2 cellular contexts compared by ENCODE assay signal in the genomic region with DNA sequence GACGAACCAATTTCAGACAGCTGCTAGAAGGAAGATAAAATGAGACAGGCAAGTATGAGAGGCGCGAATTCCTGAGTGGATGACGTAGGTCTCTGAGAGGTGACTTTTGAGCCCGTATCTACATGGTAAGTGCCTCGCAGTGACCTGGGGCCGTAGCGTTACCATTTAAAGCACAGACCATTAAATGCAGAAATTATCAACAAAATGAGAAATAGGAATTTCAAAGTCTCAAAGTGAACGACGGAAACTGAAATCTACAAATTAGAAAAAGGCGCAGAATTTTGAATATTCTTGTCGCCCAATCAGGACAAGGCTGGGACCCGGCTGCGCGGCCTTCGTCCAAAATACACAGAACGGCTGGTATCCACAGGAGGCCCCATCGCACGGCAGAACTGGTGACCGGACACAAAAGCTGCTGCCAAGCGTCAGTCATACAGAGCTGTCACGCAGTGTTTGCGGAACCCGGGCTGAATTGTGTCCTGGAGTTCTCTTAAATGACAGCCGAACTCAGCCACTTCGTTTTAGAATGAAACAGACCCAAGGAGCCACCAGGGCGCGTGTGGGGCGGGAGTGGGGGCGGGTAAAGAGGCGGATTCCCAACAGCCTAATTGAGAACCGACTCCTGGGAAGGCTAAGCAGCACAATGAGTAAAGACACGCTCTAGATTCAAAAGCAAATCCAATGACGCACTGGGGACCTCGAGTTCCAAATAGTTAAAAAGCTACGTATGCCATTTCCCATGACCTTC.
TF ChIP-seq lines count a peak whose summit lies in the region.

No MANE protein-coding gene starts in this region.

TF ChIP-seq in HEK293, 187 proteins besides CTCF, POLR2A, EP300 and RAD21 (continued from another document and continues in another):
- TF ChIP-seq, protein P1, sequence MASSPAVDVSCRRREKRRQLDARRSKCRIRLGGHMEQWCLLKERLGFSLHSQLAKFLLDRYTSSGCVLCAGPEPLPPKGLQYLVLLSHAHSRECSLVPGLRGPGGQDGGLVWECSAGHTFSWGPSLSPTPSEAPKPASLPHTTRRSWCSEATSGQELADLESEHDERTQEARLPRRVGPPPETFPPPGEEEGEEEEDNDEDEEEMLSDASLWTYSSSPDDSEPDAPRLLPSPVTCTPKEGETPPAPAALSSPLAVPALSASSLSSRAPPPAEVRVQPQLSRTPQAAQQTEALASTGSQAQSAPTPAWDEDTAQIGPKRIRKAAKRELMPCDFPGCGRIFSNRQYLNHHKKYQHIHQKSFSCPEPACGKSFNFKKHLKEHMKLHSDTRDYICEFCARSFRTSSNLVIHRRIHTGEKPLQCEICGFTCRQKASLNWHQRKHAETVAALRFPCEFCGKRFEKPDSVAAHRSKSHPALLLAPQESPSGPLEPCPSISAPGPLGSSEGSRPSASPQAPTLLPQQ (tag by site-specific recombination; IDR thresholded peaks at IDR 0.05), result 0 out of 2 replicates have a peak, but pooled peaks have one; percentile 44
- TF ChIP-seq ZNF324 (tag by site-specific recombination; IDR thresholded peaks at IDR 0.05) (no peak; the same call in 1 of the 2 replicates), ZNF791 (tag by site-specific recombination; IDR thresholded peaks at IDR 0.05) (no peak), ZNF239 (tag by site-specific recombination; IDR thresholded peaks at IDR 0.05) (no peak), ZSCAN23 (tag by site-specific recombination; IDR thresholded peaks at IDR 0.05) (no peak), SCRT1 (tag by site-specific recombination; IDR thresholded peaks at IDR 0.05; ENCODE audit: borderline replicate concordance) (no peak), SP7 (tag by site-specific recombination; IDR thresholded peaks at IDR 0.05) (no peak), TRIM28 (IDR thresholded peaks at IDR 0.05; ENCODE audit: borderline replicate concordance, low read length) (no peak), GLI4 (tag by site-specific recombination; IDR thresholded peaks at IDR 0.05) (no peak), ZNF792 (tag by site-specific recombination; IDR thresholded peaks at IDR 0.05) (0 out of 2 replicates have a peak, but pooled peaks have one; percentile 23), ZBTB20 (tag by site-specific recombination; IDR thresholded peaks at IDR 0.05) (peak; percentile 83), ZNF157 (tag by site-specific recombination; IDR thresholded peaks at IDR 0.05) (no peak), ZNF404 (tag by site-specific recombination; IDR thresholded peaks at IDR 0.05) (no peak), ZNF10 (tag by site-specific recombination; IDR thresholded peaks at IDR 0.05) (no peak), BCL11B (tag by site-specific recombination; IDR thresholded peaks at IDR 0.05; ENCODE audit: low read depth) (no peak), ZFP3 (tag by site-specific recombination; IDR thresholded peaks at IDR 0.05; ENCODE audit: low read depth) (no peak), ZNF555 (tag by site-specific recombination; conservative IDR thresholded peaks at IDR 0.05) (no peak), ZXDB (tag by site-specific recombination; IDR thresholded peaks at IDR 0.05) (peak; percentile 66), ZNF549 (tag by site-specific recombination; IDR thresholded peaks at IDR 0.05) (no peak), ZNF433 (tag by site-specific recombination; IDR thresholded peaks at IDR 0.05; ENCODE audit: low read depth) (no peak)
- TF ChIP-seq, protein P2, sequence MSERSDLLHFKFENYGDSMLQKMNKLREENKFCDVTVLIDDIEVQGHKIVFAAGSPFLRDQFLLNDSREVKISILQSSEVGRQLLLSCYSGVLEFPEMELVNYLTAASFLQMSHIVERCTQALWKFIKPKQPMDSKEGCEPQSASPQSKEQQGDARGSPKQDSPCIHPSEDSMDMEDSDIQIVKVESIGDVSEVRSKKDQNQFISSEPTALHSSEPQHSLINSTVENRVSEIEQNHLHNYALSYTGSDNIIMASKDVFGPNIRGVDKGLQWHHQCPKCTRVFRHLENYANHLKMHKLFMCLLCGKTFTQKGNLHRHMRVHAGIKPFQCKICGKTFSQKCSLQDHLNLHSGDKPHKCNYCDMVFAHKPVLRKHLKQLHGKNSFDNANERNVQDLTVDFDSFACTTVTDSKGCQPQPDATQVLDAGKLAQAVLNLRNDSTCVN (tag by site-specific recombination; optimal IDR thresholded peaks at IDR 0.05), result peak; percentile 23
- TF ChIP-seq, protein P3, sequence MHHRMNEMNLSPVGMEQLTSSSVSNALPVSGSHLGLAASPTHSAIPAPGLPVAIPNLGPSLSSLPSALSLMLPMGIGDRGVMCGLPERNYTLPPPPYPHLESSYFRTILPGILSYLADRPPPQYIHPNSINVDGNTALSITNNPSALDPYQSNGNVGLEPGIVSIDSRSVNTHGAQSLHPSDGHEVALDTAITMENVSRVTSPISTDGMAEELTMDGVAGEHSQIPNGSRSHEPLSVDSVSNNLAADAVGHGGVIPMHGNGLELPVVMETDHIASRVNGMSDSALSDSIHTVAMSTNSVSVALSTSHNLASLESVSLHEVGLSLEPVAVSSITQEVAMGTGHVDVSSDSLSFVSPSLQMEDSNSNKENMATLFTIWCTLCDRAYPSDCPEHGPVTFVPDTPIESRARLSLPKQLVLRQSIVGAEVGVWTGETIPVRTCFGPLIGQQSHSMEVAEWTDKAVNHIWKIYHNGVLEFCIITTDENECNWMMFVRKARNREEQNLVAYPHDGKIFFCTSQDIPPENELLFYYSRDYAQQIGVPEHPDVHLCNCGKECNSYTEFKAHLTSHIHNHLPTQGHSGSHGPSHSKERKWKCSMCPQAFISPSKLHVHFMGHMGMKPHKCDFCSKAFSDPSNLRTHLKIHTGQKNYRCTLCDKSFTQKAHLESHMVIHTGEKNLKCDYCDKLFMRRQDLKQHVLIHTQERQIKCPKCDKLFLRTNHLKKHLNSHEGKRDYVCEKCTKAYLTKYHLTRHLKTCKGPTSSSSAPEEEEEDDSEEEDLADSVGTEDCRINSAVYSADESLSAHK (tag by site-specific recombination; IDR thresholded peaks at IDR 0.05), result no peak
- TF ChIP-seq, protein P4, sequence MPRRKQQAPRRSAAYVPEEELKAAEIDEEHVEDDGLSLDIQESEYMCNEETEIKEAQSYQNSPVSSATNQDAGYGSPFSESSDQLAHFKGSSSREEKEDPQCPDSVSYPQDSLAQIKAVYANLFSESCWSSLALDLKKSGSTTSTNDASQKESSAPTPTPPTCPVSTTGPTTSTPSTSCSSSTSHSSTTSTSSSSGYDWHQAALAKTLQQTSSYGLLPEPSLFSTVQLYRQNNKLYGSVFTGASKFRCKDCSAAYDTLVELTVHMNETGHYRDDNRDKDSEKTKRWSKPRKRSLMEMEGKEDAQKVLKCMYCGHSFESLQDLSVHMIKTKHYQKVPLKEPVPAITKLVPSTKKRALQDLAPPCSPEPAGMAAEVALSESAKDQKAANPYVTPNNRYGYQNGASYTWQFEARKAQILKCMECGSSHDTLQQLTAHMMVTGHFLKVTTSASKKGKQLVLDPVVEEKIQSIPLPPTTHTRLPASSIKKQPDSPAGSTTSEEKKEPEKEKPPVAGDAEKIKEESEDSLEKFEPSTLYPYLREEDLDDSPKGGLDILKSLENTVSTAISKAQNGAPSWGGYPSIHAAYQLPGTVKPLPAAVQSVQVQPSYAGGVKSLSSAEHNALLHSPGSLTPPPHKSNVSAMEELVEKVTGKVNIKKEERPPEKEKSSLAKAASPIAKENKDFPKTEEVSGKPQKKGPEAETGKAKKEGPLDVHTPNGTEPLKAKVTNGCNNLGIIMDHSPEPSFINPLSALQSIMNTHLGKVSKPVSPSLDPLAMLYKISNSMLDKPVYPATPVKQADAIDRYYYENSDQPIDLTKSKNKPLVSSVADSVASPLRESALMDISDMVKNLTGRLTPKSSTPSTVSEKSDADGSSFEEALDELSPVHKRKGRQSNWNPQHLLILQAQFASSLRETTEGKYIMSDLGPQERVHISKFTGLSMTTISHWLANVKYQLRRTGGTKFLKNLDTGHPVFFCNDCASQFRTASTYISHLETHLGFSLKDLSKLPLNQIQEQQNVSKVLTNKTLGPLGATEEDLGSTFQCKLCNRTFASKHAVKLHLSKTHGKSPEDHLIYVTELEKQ (tag by site-specific recombination; IDR thresholded peaks at IDR 0.05; ENCODE audit: borderline replicate concordance), result no peak

TF ChIP-seq in HepG2, 621 proteins besides CTCF, POLR2A, EP300 and RAD21 (continued from another document and continues in another):
- TF ChIP-seq, protein P5, sequence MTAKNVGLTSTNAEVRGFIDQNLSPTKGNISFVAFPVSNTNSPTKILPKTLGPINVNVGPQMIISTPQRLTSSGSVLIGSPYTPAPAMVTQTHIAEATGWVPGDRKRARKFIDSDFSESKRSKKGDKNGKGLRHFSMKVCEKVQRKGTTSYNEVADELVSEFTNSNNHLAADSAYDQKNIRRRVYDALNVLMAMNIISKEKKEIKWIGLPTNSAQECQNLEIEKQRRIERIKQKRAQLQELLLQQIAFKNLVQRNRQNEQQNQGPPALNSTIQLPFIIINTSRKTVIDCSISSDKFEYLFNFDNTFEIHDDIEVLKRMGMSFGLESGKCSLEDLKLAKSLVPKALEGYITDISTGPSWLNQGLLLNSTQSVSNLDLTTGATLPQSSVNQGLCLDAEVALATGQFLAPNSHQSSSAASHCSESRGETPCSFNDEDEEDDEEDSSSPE (CRISPR knock-in tag; IDR thresholded peaks at IDR 0.05), result peak; percentile 73; the same call in 1 of the 2 replicates
- TF ChIP-seq, protein P6, sequence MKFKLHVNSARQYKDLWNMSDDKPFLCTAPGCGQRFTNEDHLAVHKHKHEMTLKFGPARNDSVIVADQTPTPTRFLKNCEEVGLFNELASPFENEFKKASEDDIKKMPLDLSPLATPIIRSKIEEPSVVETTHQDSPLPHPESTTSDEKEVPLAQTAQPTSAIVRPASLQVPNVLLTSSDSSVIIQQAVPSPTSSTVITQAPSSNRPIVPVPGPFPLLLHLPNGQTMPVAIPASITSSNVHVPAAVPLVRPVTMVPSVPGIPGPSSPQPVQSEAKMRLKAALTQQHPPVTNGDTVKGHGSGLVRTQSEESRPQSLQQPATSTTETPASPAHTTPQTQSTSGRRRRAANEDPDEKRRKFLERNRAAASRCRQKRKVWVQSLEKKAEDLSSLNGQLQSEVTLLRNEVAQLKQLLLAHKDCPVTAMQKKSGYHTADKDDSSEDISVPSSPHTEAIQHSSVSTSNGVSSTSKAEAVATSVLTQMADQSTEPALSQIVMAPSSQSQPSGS (CRISPR knock-in tag; IDR thresholded peaks at IDR 0.05), result peak; percentile 31; the same call in 1 of the 2 replicates
- TF ChIP-seq, protein P7, sequence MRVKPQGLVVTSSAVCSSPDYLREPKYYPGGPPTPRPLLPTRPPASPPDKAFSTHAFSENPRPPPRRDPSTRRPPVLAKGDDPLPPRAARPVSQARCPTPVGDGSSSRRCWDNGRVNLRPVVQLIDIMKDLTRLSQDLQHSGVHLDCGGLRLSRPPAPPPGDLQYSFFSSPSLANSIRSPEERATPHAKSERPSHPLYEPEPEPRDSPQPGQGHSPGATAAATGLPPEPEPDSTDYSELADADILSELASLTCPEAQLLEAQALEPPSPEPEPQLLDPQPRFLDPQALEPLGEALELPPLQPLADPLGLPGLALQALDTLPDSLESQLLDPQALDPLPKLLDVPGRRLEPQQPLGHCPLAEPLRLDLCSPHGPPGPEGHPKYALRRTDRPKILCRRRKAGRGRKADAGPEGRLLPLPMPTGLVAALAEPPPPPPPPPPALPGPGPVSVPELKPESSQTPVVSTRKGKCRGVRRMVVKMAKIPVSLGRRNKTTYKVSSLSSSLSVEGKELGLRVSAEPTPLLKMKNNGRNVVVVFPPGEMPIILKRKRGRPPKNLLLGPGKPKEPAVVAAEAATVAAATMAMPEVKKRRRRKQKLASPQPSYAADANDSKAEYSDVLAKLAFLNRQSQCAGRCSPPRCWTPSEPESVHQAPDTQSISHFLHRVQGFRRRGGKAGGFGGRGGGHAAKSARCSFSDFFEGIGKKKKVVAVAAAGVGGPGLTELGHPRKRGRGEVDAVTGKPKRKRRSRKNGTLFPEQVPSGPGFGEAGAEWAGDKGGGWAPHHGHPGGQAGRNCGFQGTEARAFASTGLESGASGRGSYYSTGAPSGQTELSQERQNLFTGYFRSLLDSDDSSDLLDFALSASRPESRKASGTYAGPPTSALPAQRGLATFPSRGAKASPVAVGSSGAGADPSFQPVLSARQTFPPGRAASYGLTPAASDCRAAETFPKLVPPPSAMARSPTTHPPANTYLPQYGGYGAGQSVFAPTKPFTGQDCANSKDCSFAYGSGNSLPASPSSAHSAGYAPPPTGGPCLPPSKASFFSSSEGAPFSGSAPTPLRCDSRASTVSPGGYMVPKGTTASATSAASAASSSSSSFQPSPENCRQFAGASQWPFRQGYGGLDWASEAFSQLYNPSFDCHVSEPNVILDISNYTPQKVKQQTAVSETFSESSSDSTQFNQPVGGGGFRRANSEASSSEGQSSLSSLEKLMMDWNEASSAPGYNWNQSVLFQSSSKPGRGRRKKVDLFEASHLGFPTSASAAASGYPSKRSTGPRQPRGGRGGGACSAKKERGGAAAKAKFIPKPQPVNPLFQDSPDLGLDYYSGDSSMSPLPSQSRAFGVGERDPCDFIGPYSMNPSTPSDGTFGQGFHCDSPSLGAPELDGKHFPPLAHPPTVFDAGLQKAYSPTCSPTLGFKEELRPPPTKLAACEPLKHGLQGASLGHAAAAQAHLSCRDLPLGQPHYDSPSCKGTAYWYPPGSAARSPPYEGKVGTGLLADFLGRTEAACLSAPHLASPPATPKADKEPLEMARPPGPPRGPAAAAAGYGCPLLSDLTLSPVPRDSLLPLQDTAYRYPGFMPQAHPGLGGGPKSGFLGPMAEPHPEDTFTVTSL (CRISPR knock-in tag; IDR thresholded peaks at IDR 0.05; ENCODE audit: borderline replicate concordance), result no peak
- TF ChIP-seq ZBTB7A (CRISPR knock-in tag; IDR thresholded peaks at IDR 0.05) (no peak), WIZ (CRISPR knock-in tag; IDR thresholded peaks at IDR 0.05) (no peak), RXRB (CRISPR knock-in tag; IDR thresholded peaks at IDR 0.05; ENCODE audit: borderline replicate concordance) (no peak), ETV5 (CRISPR knock-in tag; IDR thresholded peaks at IDR 0.05; ENCODE audit: borderline replicate concordance) (peak; percentile 39; the same call in 1 of the 2 replicates), ZNF629 (CRISPR knock-in tag; conservative IDR thresholded peaks at IDR 0.05) (no peak), ZNF816 (CRISPR knock-in tag; IDR thresholded peaks at IDR 0.05; ENCODE audit: borderline replicate concordance) (peak; percentile 80; the same call in 1 of the 2 replicates), MED8 (CRISPR knock-in tag; IDR thresholded peaks at IDR 0.05; ENCODE audit: insufficient replicate concordance) (no peak), NCOR1 (IDR thresholded peaks at IDR 0.05; ENCODE audit: borderline replicate concordance, low read length) (no peak)
- TF ChIP-seq, protein P8, sequence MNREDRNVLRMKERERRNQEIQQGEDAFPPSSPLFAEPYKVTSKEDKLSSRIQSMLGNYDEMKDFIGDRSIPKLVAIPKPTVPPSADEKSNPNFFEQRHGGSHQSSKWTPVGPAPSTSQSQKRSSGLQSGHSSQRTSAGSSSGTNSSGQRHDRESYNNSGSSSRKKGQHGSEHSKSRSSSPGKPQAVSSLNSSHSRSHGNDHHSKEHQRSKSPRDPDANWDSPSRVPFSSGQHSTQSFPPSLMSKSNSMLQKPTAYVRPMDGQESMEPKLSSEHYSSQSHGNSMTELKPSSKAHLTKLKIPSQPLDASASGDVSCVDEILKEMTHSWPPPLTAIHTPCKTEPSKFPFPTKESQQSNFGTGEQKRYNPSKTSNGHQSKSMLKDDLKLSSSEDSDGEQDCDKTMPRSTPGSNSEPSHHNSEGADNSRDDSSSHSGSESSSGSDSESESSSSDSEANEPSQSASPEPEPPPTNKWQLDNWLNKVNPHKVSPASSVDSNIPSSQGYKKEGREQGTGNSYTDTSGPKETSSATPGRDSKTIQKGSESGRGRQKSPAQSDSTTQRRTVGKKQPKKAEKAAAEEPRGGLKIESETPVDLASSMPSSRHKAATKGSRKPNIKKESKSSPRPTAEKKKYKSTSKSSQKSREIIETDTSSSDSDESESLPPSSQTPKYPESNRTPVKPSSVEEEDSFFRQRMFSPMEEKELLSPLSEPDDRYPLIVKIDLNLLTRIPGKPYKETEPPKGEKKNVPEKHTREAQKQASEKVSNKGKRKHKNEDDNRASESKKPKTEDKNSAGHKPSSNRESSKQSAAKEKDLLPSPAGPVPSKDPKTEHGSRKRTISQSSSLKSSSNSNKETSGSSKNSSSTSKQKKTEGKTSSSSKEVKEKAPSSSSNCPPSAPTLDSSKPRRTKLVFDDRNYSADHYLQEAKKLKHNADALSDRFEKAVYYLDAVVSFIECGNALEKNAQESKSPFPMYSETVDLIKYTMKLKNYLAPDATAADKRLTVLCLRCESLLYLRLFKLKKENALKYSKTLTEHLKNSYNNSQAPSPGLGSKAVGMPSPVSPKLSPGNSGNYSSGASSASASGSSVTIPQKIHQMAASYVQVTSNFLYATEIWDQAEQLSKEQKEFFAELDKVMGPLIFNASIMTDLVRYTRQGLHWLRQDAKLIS (CRISPR knock-in tag; IDR thresholded peaks at IDR 0.05), result 0 out of 2 replicates have a peak, but pooled peaks have one; percentile 14
